1 cellular context compared by ENCODE assay signal in the genomic region with DNA sequence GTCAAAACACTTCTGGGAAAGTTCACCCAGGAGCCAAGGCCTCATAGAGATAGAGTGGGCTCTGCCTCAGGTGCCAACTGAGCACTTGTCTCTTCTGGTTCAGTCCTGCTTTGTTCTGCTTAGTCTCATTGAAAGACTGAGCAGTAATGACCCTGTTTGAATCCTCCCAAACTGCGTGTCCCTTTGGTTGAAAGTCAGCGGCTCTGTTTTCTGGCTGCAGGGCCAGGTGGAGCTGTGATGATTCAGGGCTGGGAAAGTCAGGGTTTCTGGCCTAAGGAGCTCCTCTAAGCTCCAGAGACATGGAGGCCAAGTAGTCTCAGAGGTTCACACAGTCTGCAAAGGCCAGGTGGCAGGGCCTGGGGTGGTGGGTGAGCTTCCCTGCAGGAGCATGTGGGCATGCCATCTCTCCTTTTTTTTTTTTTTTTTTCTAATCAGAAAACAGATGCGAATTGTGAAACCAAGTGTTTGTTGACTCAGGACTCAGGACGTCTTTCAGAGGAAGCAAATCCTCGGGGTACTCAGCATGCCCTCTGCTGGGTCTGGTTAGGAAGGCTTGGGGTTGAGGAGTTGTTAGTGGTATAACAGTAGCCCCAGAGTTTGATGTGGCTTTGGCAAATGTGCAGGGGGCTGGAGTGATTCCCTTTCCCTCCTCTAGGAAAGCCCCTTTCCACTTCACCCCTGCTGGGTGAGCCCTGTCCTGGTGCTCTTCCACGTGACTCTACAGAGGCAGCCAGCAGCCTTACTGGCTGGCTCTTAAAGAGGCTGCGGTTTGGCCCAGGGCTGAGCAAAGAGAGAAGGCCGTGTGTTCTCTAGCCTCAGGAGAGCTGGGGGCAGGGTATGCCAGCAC.
A peak's percentile ranks its signal among the peaks of the same experiment; 100 is the strongest.
TF ChIP-seq lines count a peak whose summit lies in the region.

No MANE protein-coding gene starts in this region.

TF ChIP-seq in HepG2, 621 proteins besides CTCF, POLR2A, EP300 and RAD21 (continued from another document and continues in another):
- TF ChIP-seq, protein P1, sequence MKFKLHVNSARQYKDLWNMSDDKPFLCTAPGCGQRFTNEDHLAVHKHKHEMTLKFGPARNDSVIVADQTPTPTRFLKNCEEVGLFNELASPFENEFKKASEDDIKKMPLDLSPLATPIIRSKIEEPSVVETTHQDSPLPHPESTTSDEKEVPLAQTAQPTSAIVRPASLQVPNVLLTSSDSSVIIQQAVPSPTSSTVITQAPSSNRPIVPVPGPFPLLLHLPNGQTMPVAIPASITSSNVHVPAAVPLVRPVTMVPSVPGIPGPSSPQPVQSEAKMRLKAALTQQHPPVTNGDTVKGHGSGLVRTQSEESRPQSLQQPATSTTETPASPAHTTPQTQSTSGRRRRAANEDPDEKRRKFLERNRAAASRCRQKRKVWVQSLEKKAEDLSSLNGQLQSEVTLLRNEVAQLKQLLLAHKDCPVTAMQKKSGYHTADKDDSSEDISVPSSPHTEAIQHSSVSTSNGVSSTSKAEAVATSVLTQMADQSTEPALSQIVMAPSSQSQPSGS (CRISPR knock-in tag; IDR thresholded peaks at IDR 0.05): 0 out of 2 replicates have a peak, but pooled peaks have one; percentile 15
- TF ChIP-seq PHF5A (CRISPR knock-in tag; IDR thresholded peaks at IDR 0.05; ENCODE audit: low read depth, unreplicated experiment) (no peak), MAF1 (CRISPR knock-in tag; IDR thresholded peaks at IDR 0.05; ENCODE audit: borderline replicate concordance) (no peak), KDM1A (CRISPR knock-in tag; IDR thresholded peaks at IDR 0.05) (no peak), POGZ (CRISPR knock-in tag; IDR thresholded peaks at IDR 0.05) (no peak), GATA4 (IDR thresholded peaks at IDR 0.05; ENCODE audit: borderline replicate concordance, low read depth) (no peak), AHR (CRISPR knock-in tag; IDR thresholded peaks at IDR 0.05) (no peak), ZNF775 (CRISPR knock-in tag; IDR thresholded peaks at IDR 0.05; ENCODE audit: borderline replicate concordance) (no peak), ELF4 (CRISPR knock-in tag; IDR thresholded peaks at IDR 0.05; ENCODE audit: borderline replicate concordance) (no peak; the same call in 1 of the 2 replicates), TAF15 (IDR thresholded peaks at IDR 0.05; ENCODE audit: low read depth, low read length, poor library complexity, severe bottlenecking) (no peak), EHMT2 (IDR thresholded peaks at IDR 0.05; ENCODE audit: borderline replicate concordance, low read depth, low read length) (no peak), SRF (IDR thresholded peaks at IDR 0.05; ENCODE audit: low read depth, low read length) (no peak), JUNB (CRISPR knock-in tag; IDR thresholded peaks at IDR 0.05; ENCODE audit: borderline replicate concordance) (no peak), MTA1 (CRISPR knock-in tag; IDR thresholded peaks at IDR 0.05; ENCODE audit: borderline replicate concordance) (no peak), CHD2 (IDR thresholded peaks at IDR 0.05; ENCODE audit: low read depth, low read length) (no peak), ZKSCAN5 (CRISPR knock-in tag; IDR thresholded peaks at IDR 0.05) (no peak), ZNF232 (CRISPR knock-in tag; IDR thresholded peaks at IDR 0.05; ENCODE audit: borderline replicate concordance) (peak; percentile 57; the same call in 1 of the 2 replicates), ZNF138 (CRISPR knock-in tag; IDR thresholded peaks at IDR 0.05; ENCODE audit: low read depth) (no peak), SNAPC2 (CRISPR knock-in tag; IDR thresholded peaks at IDR 0.05) (no peak), ZNF17 (CRISPR knock-in tag; IDR thresholded peaks at IDR 0.05) (no peak), ZNF83 (CRISPR knock-in tag; IDR thresholded peaks at IDR 0.05; ENCODE audit: borderline replicate concordance) (no peak), CENPT (CRISPR knock-in tag; IDR thresholded peaks at IDR 0.05; ENCODE audit: low read depth) (no peak), PAX8 (CRISPR knock-in tag; IDR thresholded peaks at IDR 0.05; ENCODE audit: borderline replicate concordance) (no peak), ZSCAN30 (CRISPR knock-in tag; IDR thresholded peaks at IDR 0.05) (no peak), ZNF567 (CRISPR knock-in tag; IDR thresholded peaks at IDR 0.05; ENCODE audit: borderline replicate concordance) (no peak)
- TF ChIP-seq, protein P2, sequence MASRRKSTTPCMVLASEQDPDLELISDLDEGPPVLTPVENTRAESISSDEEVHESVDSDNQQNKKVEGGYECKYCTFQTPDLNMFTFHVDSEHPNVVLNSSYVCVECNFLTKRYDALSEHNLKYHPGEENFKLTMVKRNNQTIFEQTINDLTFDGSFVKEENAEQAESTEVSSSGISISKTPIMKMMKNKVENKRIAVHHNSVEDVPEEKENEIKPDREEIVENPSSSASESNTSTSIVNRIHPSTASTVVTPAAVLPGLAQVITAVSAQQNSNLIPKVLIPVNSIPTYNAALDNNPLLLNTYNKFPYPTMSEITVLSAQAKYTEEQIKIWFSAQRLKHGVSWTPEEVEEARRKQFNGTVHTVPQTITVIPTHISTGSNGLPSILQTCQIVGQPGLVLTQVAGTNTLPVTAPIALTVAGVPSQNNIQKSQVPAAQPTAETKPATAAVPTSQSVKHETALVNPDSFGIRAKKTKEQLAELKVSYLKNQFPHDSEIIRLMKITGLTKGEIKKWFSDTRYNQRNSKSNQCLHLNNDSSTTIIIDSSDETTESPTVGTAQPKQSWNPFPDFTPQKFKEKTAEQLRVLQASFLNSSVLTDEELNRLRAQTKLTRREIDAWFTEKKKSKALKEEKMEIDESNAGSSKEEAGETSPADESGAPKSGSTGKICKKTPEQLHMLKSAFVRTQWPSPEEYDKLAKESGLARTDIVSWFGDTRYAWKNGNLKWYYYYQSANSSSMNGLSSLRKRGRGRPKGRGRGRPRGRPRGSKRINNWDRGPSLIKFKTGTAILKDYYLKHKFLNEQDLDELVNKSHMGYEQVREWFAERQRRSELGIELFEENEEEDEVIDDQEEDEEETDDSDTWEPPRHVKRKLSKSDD (CRISPR knock-in tag; IDR thresholded peaks at IDR 0.05; ENCODE audit: low read depth): no peak
- TF ChIP-seq, protein P3, sequence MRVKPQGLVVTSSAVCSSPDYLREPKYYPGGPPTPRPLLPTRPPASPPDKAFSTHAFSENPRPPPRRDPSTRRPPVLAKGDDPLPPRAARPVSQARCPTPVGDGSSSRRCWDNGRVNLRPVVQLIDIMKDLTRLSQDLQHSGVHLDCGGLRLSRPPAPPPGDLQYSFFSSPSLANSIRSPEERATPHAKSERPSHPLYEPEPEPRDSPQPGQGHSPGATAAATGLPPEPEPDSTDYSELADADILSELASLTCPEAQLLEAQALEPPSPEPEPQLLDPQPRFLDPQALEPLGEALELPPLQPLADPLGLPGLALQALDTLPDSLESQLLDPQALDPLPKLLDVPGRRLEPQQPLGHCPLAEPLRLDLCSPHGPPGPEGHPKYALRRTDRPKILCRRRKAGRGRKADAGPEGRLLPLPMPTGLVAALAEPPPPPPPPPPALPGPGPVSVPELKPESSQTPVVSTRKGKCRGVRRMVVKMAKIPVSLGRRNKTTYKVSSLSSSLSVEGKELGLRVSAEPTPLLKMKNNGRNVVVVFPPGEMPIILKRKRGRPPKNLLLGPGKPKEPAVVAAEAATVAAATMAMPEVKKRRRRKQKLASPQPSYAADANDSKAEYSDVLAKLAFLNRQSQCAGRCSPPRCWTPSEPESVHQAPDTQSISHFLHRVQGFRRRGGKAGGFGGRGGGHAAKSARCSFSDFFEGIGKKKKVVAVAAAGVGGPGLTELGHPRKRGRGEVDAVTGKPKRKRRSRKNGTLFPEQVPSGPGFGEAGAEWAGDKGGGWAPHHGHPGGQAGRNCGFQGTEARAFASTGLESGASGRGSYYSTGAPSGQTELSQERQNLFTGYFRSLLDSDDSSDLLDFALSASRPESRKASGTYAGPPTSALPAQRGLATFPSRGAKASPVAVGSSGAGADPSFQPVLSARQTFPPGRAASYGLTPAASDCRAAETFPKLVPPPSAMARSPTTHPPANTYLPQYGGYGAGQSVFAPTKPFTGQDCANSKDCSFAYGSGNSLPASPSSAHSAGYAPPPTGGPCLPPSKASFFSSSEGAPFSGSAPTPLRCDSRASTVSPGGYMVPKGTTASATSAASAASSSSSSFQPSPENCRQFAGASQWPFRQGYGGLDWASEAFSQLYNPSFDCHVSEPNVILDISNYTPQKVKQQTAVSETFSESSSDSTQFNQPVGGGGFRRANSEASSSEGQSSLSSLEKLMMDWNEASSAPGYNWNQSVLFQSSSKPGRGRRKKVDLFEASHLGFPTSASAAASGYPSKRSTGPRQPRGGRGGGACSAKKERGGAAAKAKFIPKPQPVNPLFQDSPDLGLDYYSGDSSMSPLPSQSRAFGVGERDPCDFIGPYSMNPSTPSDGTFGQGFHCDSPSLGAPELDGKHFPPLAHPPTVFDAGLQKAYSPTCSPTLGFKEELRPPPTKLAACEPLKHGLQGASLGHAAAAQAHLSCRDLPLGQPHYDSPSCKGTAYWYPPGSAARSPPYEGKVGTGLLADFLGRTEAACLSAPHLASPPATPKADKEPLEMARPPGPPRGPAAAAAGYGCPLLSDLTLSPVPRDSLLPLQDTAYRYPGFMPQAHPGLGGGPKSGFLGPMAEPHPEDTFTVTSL (CRISPR knock-in tag; IDR thresholded peaks at IDR 0.05; ENCODE audit: borderline replicate concordance): peak; percentile 47; the same call in 1 of the 2 replicates
- TF ChIP-seq, protein P4, sequence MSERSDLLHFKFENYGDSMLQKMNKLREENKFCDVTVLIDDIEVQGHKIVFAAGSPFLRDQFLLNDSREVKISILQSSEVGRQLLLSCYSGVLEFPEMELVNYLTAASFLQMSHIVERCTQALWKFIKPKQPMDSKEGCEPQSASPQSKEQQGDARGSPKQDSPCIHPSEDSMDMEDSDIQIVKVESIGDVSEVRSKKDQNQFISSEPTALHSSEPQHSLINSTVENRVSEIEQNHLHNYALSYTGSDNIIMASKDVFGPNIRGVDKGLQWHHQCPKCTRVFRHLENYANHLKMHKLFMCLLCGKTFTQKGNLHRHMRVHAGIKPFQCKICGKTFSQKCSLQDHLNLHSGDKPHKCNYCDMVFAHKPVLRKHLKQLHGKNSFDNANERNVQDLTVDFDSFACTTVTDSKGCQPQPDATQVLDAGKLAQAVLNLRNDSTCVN (CRISPR knock-in tag; IDR thresholded peaks at IDR 0.05; ENCODE audit: borderline replicate concordance): no peak
- TF ChIP-seq, protein P5, sequence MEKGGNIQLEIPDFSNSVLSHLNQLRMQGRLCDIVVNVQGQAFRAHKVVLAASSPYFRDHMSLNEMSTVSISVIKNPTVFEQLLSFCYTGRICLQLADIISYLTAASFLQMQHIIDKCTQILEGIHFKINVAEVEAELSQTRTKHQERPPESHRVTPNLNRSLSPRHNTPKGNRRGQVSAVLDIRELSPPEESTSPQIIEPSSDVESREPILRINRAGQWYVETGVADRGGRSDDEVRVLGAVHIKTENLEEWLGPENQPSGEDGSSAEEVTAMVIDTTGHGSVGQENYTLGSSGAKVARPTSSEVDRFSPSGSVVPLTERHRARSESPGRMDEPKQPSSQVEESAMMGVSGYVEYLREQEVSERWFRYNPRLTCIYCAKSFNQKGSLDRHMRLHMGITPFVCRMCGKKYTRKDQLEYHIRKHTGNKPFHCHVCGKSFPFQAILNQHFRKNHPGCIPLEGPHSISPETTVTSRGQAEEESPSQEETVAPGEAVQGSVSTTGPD (CRISPR knock-in tag; IDR thresholded peaks at IDR 0.05): no peak
- TF ChIP-seq, protein P6, sequence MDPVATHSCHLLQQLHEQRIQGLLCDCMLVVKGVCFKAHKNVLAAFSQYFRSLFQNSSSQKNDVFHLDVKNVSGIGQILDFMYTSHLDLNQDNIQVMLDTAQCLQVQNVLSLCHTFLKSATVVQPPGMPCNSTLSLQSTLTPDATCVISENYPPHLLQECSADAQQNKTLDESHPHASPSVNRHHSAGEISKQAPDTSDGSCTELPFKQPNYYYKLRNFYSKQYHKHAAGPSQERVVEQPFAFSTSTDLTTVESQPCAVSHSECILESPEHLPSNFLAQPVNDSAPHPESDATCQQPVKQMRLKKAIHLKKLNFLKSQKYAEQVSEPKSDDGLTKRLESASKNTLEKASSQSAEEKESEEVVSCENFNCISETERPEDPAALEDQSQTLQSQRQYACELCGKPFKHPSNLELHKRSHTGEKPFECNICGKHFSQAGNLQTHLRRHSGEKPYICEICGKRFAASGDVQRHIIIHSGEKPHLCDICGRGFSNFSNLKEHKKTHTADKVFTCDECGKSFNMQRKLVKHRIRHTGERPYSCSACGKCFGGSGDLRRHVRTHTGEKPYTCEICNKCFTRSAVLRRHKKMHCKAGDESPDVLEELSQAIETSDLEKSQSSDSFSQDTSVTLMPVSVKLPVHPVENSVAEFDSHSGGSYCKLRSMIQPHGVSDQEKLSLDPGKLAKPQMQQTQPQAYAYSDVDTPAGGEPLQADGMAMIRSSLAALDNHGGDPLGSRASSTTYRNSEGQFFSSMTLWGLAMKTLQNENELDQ (CRISPR knock-in tag; IDR thresholded peaks at IDR 0.05; ENCODE audit: borderline replicate concordance): no peak
- TF ChIP-seq, protein P7, sequence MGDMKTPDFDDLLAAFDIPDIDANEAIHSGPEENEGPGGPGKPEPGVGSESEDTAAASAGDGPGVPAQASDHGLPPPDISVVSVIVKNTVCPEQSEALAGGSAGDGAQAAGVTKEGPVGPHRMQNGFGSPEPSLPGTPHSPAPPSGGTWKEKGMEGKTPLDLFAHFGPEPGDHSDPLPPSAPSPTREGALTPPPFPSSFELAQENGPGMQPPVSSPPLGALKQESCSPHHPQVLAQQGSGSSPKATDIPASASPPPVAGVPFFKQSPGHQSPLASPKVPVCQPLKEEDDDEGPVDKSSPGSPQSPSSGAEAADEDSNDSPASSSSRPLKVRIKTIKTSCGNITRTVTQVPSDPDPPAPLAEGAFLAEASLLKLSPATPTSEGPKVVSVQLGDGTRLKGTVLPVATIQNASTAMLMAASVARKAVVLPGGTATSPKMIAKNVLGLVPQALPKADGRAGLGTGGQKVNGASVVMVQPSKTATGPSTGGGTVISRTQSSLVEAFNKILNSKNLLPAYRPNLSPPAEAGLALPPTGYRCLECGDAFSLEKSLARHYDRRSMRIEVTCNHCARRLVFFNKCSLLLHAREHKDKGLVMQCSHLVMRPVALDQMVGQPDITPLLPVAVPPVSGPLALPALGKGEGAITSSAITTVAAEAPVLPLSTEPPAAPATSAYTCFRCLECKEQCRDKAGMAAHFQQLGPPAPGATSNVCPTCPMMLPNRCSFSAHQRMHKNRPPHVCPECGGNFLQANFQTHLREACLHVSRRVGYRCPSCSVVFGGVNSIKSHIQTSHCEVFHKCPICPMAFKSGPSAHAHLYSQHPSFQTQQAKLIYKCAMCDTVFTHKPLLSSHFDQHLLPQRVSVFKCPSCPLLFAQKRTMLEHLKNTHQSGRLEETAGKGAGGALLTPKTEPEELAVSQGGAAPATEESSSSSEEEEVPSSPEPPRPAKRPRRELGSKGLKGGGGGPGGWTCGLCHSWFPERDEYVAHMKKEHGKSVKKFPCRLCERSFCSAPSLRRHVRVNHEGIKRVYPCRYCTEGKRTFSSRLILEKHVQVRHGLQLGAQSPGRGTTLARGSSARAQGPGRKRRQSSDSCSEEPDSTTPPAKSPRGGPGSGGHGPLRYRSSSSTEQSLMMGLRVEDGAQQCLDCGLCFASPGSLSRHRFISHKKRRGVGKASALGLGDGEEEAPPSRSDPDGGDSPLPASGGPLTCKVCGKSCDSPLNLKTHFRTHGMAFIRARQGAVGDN (CRISPR knock-in tag; IDR thresholded peaks at IDR 0.05): peak; percentile 79
- TF ChIP-seq, protein P8, sequence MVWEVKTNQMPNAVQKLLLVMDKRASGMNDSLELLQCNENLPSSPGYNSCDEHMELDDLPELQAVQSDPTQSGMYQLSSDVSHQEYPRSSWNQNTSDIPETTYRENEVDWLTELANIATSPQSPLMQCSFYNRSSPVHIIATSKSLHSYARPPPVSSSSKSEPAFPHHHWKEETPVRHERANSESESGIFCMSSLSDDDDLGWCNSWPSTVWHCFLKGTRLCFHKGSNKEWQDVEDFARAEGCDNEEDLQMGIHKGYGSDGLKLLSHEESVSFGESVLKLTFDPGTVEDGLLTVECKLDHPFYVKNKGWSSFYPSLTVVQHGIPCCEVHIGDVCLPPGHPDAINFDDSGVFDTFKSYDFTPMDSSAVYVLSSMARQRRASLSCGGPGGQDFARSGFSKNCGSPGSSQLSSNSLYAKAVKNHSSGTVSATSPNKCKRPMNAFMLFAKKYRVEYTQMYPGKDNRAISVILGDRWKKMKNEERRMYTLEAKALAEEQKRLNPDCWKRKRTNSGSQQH (CRISPR knock-in tag; IDR thresholded peaks at IDR 0.05; ENCODE audit: low read depth): 0 out of 2 replicates have a peak, but pooled peaks have one; percentile 0
